ENCODE assay signal across 1 cellular context in the genomic region with DNA sequence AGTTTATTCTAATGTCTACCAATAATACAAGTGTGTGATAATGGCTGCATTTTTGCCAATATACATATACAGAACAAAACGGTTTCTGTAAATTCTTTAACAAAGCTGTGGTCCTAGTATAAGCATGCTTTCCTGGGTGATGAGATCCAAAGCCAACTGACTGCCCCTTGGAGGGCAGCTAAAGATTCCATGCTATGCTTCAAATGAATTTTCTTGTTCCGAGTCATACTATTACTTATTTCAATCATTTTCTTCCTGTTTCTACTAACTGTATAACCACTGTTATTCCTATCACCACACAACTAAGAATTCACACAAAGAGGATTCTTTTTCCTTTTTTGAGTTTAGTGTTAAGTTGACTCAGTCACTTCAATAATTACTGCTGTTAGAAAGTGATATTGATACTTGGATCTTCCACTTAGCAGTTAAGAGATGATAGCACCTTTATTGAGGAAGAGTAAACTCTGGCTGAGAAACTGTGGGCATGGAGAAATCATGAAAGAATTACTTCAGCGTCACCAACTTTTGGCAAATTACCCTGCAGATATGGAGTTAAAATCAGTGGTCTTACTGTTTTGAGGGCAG.
TF ChIP-seq lines count a peak whose summit lies in the region.

No MANE protein-coding gene starts in this region.

TF ChIP-seq in IMR-90, 13 proteins besides CTCF, POLR2A, EP300 and RAD21 (continued from another document):
- TF ChIP-seq USF2 (IDR thresholded peaks at IDR 0.05; ENCODE audit: low read depth, low read length): no peak
- no peak for TF ChIP-seq RCOR1 (IDR thresholded peaks at IDR 0.05; ENCODE audit: insufficient replicate concordance, low read length)
- TF ChIP-seq CEBPB (IDR thresholded peaks at IDR 0.05; ENCODE audit: low read depth, low read length): no peak
- TF ChIP-seq FOS (IDR thresholded peaks at IDR 0.05; ENCODE audit: low read depth, low read length): no peak
- TF ChIP-seq MXI1 (IDR thresholded peaks at IDR 0.05; ENCODE audit: borderline replicate concordance, low read depth, low read length): no peak
- no peak for TF ChIP-seq ELK1 (IDR thresholded peaks at IDR 0.05; ENCODE audit: borderline replicate concordance, low read depth, low read length)
- no peak for TF ChIP-seq CHD1 (IDR thresholded peaks at IDR 0.05; ENCODE audit: low read depth, low read length)
- no peak for TF ChIP-seq MAFK (IDR thresholded peaks at IDR 0.05; ENCODE audit: low read depth, low read length)
- no peak for TF ChIP-seq SMC3 (IDR thresholded peaks at IDR 0.05; ENCODE audit: low read depth, low read length)
